Comparison of ENCODE assay signal across 8 cellular contexts in the genomic region with DNA sequence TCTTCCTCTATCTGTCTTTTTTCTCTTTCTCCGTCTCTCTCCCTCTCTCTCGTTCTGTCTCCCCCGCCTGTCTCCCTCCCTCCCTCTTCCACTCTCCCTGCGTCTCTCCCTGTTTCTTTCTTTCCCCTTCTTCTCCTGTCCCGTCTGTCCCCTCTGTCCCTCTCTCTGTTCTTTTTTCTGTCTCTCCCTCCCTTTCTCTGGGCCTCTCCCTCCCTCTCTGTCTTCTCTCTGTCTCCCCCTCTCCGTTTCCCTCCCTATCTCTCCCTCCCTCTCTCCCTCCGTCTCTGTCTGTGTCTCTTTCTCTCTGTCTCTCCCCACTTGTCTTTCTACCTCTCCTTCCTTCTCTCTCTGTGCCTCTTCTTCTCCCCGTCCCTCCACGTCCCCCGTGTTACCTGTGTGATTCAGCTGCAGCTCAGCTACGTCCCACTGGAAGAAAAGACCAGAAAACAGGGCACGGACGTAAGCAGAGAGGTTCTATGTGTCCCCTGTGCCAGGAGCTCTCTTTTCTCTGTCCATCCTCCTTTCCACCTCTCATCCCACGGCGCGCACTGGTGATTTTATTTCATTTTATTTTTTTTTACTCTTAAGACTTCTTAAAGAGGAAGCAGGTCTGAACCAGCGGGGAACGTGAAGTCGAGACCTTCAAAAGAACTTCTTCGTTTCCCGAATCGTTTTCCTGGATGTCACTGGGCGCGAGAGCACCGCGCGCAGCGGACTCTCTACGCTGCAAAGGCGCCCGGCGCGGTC. TPM values are rescaled to one million over a fixed set of nuclear protein-coding genes. Genes with fewer than 3 reads are reported as not detected.
DNase-seq lines count a peak whose midpoint lies in the region; ATAC-seq and TF ChIP-seq lines count a peak whose summit lies in the region.

No MANE protein-coding gene starts in this region.

- no peak for TF ChIP-seq CTCF in brain (conservative IDR thresholded peaks at IDR 0.05)
- no peak for TF ChIP-seq CTCF in nephron progenitor cell (IDR thresholded peaks at IDR 0.05)
- TF ChIP-seq CTCF in transverse colon (IDR thresholded peaks at IDR 0.05) = no peak

- no peak overlapping the region for H3K27ac ChIP-seq in transverse colon

- H3K36me3 ChIP-seq in transverse colon = no peaks in the 10 kb centered on the region

- in situ Hi-C loops in transverse colon (cut with MboI; ENCODE audit: low pct_ligation_motif_present in 1 of 4, low pct_unique_long_range_greater_than_20kb in 1 of 4, low sequenced_read_pairs in 3 of 4) = no loop called here

- H3K9me3 Mint-ChIP-seq in brain = peaks cover 0 to 12% (median 8%) of the 10 kb centered on the region in 5 experiments
- peaks cover 30% of the 10 kb centered on the region for H3K9me3 Mint-ChIP-seq in nephron progenitor cell

- peaks cover 97% of the 10 kb centered on the region for H3K27me3 ChIP-seq in transverse colon

- H3K4me3 ChIP-seq in transverse colon = peak overlapping the region in 1 of 4 donors; percentile 23

- H3K4me3 Mint-ChIP-seq in brain (peak overlapping the region in 4 of 5 experiments; percentile 19 to 76 (median 34)), nephron progenitor cell (peak overlapping the region; percentile 31)

- no peaks in the 10 kb centered on the region for H3K36me3 Mint-ChIP-seq in brain
- H3K36me3 Mint-ChIP-seq in nephron progenitor cell (ENCODE audit: low read depth) = no peaks in the 10 kb centered on the region

- intact Hi-C loops in transverse colon (cut with DNase I; ENCODE audit: low total_unique reads) = no loop called here

- peaks cover 43% of the 10 kb centered on the region for H3K4me1 Mint-ChIP-seq in brain
- peaks cover 14% of the 10 kb centered on the region for H3K4me1 Mint-ChIP-seq in nephron progenitor cell

- H3K27ac Mint-ChIP-seq in brain (no peak overlapping the region), nephron progenitor cell (no peak overlapping the region)

- peak; percentile 15 for TF ChIP-seq POLR2A in GM18526 (IDR thresholded peaks at IDR 0.05; ENCODE audit: extremely low read depth, insufficient read length)
- no peak for TF ChIP-seq POLR2A in transverse colon (IDR thresholded peaks at IDR 0.05)

- H3K4me1 ChIP-seq in transverse colon = peaks cover 0 to 39% (median 10%) of the 10 kb centered on the region in 4 donors

- DNase-seq in NAMALWA (ENCODE audit: low spot score) = peak; percentile 58
- DNase-seq in nephron progenitor cell = no peak
- DNase-seq in transverse colon = no peak
- DNase-seq in NCI-H187 (lab: John Stamatoyannopoulos, UW) = no peak
- DNase-seq in ecto neural progenitor cell (ENCODE audit: low spot score) = no peak

- 12 to 13% methylated on average over 19 to 33 of the region's 33 CpGs for WGBS in transverse colon (ENCODE audit: low coverage in 1 of 2), 2 donors

- H3K27me3 Mint-ChIP-seq in brain = peaks cover 98% of the 10 kb centered on the region
- H3K27me3 Mint-ChIP-seq in nephron progenitor cell (ENCODE audit: low read depth, poor library complexity) = peaks cover 96% of the 10 kb centered on the region

- ATAC-seq in GM19455 (IDR thresholded peaks at IDR 0.05; ENCODE audit: unreplicated experiment) = no peak

- TF ChIP-seq EP300 in transverse colon (IDR thresholded peaks at IDR 0.05; ENCODE audit: low read depth) = no peak

- no peaks in the 10 kb centered on the region for H3K9me3 ChIP-seq in transverse colon

RNA-seq across cellular contexts. Expression of gene CD70, which starts 1.1 kb away (rescaled TPM):
- not detected for polyA plus RNA-seq in brain (ENCODE audit: insufficient read depth, low read depth, low replicate concordance)
- total RNA-seq in transverse colon = not detected

RNA-seq across cellular contexts. Expression of gene TNFSF9, which starts 59.1 kb away (rescaled TPM):
- polyA plus RNA-seq in brain (ENCODE audit: insufficient read depth, low read depth, low replicate concordance) = 1.2 TPM
- total RNA-seq in transverse colon = 1 to 10 TPM in 1 of 4 donors, under 1 TPM in 1, not detected in 2; 0.95 to 2.7 TPM
